20 cellular contexts compared by ENCODE assay signal in genomic region chr7:28858895-28859294, GRCh38.
A peak's percentile ranks its signal among the peaks of the same experiment; 100 is the strongest.
DNase-seq lines count a peak whose midpoint lies in the region; ATAC-seq, FAIRE-seq and TF ChIP-seq lines count a peak whose summit lies in the region.
"Had no signal": no experiment of that assay in that cellular context is flagged by ENCODE, and none has a peak within 500 bp of the region (broad histone marks: within the 10 kb centered on the region; RNA-seq: fewer than 3 reads in every experiment).

No MANE protein-coding gene starts in this region.

- no peak overlapping the region for H2BK5ac ChIP-seq in mesenchymal stem cell (ENCODE audit: low read depth, low read length, poor library complexity, severe bottlenecking)

- H3K79me2 ChIP-seq in HepG2 (ENCODE audit: insufficient read depth, low read length) (no peaks in the 10 kb centered on the region), PC-9 (ENCODE audit: low read depth) (no peaks in the 10 kb centered on the region)

- H3K9ac ChIP-seq in HepG2 (ENCODE audit: insufficient read depth, low read depth, low read length) (no peak overlapping the region), mesenchymal stem cell (ENCODE audit: low read length) (no peak overlapping the region)
- H3K9ac ChIP-seq: BLaER1 treated with 17β-estradiol and CSF1 and Interleukin-3, amounts not matched to agents 10 nM and 100 nM had no signal

- TF ChIP-seq CTCF in HepG2 (CRISPR knock-in tag; IDR thresholded peaks at IDR 0.05) (no peak), right lobe of liver (IDR thresholded peaks at IDR 0.05) (no peak), PC-9 (conservative IDR thresholded peaks at IDR 0.05) (no peak), left ventricle myocardium inferior (IDR thresholded peaks at IDR 0.05; ENCODE audit: borderline replicate concordance) (no peak), MCF 10A (IDR thresholded peaks at IDR 0.05; ENCODE audit: unreplicated experiment) (no peak)

- no peak overlapping the region for H3K4me3 ChIP-seq in HepG2 (replicated peaks in 1 of 3; ENCODE audit: insufficient read depth in 1 of 3, low read depth in 2 of 3, low read length in 3 of 3)
- H3K4me3 ChIP-seq in right lobe of liver: no peak overlapping the region
- no peak overlapping the region for H3K4me3 ChIP-seq in PC-9
- no peak overlapping the region for H3K4me3 ChIP-seq in mesenchymal stem cell (ENCODE audit: insufficient read depth in 1 of 2, low read depth in 1 of 2, low read length in 2 of 2)
- no peak overlapping the region for H3K4me3 ChIP-seq in left ventricle myocardium inferior
- H3K4me3 ChIP-seq: BLaER1 treated with 17β-estradiol and CSF1 and Interleukin-3, amounts not matched to agents 10 nM and 100 nM; HAP-1 had no signal

- TF ChIP-seq POLR2A in HepG2 (IDR thresholded peaks at IDR 0.05; ENCODE audit: insufficient read depth in 1 of 2, low read depth in 2 of 2, low read length in 2 of 2) (no peak), right lobe of liver (IDR thresholded peaks at IDR 0.05) (no peak)

- no peak overlapping the region for H3K23ac ChIP-seq in mesenchymal stem cell (ENCODE audit: low read length in 2 of 2)

- TF ChIP-seq RAD21 in HepG2 (CRISPR knock-in tag; IDR thresholded peaks at IDR 0.05): no peak

- H3K9me2 ChIP-seq in PC-9 (ENCODE audit: insufficient read depth): no peaks in the 10 kb centered on the region

- no peak overlapping the region for H3K4ac ChIP-seq in mesenchymal stem cell (ENCODE audit: low read depth in 1 of 2, low read length in 2 of 2)

- H3K14ac ChIP-seq in mesenchymal stem cell (ENCODE audit: low read length in 2 of 2): no peak overlapping the region

- H3F3A ChIP-seq in PC-9 (ENCODE audit: insufficient read depth, low read depth): peaks cover 14% of the 10 kb centered on the region

- in situ Hi-C loops in HepG2 (cut with HindIII; ENCODE audit: extremely low pct_ligation_motif_present, low pct_unique_long_range_greater_than_20kb): loop anchor here (10.0 kb wide), 1 partner anchor 244 kb away; no protein-coding TSS in a partner anchor

- no peak overlapping the region for H3K27ac Mint-ChIP-seq in MCF 10A (ENCODE audit: low read depth, unreplicated experiment)
- H3K27ac Mint-ChIP-seq: B cell; CD8-positive, alpha-beta T cell had no signal

- no peaks in the 10 kb centered on the region for H3K36me3 Mint-ChIP-seq in MCF 10A (ENCODE audit: insufficient read depth, unreplicated experiment)
- H3K36me3 Mint-ChIP-seq: CD8-positive, alpha-beta T cell had no signal

- no peaks in the 10 kb centered on the region for H3K27me3 Mint-ChIP-seq in MCF 10A (ENCODE audit: insufficient read depth, unreplicated experiment)

- peak overlapping the region; percentile 81 for H2AK5ac ChIP-seq in mesenchymal stem cell (ENCODE audit: low read length, severe bottlenecking)

- no peak overlapping the region for H2AFZ ChIP-seq in HepG2 (ENCODE audit: low read length)
- 0 out of 2 replicates have a peak overlapping the region, but pooled peaks have one; percentile 10 for H2AFZ ChIP-seq in PC-9
- H2AFZ ChIP-seq in mesenchymal stem cell (ENCODE audit: low read depth, low read length): no peak overlapping the region

- H4K20me1 ChIP-seq in HepG2 (ENCODE audit: insufficient read depth, low read length): no peaks in the 10 kb centered on the region
- H4K20me1 ChIP-seq in PC-9 (ENCODE audit: insufficient read depth): no peaks in the 10 kb centered on the region
- H4K20me1 ChIP-seq: BLaER1 treated with 17β-estradiol and CSF1 and Interleukin-3, amounts not matched to agents 10 nM and 100 nM had no signal

- H3K4me2 ChIP-seq in HepG2 (ENCODE audit: low read depth, low read length) (no peak overlapping the region), PC-9 (no peak overlapping the region), mesenchymal stem cell (ENCODE audit: low read length, poor library complexity, severe bottlenecking) (no peak overlapping the region)
- H3K4me2 ChIP-seq: BLaER1 treated with 17β-estradiol and CSF1 and Interleukin-3, amounts not matched to agents 10 nM and 100 nM had no signal

- intact Hi-C loops in HepG2 (cut with micrococcal nuclease; ENCODE audit: unreplicated experiment): no loop called here
- intact Hi-C loops in right lobe of liver (cut with DNase I): no loop called here
- intact Hi-C loops in PC-9 (cut with micrococcal nuclease; ENCODE audit: unreplicated experiment): loop anchor here (10.0 kb wide), 1 partner anchor 1664 kb away; no protein-coding TSS in a partner anchor
- intact Hi-C loops in left ventricle myocardium inferior (cut with micrococcal nuclease): loop anchor here (10.0 kb wide), 1 partner anchor 244 kb away; no protein-coding TSS in a partner anchor
- intact Hi-C loops in MCF 10A (cut with micrococcal nuclease): loop anchor here (5.0 kb wide), 1 partner anchor 452 kb away; no protein-coding TSS in a partner anchor

- WGBS in HepG2 (ENCODE audit: low lambda C conversion rate): 68% methylated on average over 6 of the region's 6 CpGs
- WGBS in right lobe of liver (ENCODE audit: insufficient coverage, low coverage, low lambda C conversion rate, missing lambda C conversion rate): 82% methylated on average over 6 of the region's 6 CpGs
- WGBS in mesenchymal stem cell: 92% methylated on average over 3 of the region's 6 CpGs

- no peak overlapping the region for H3K18ac ChIP-seq in mesenchymal stem cell (ENCODE audit: low read depth in 1 of 2, low read length in 2 of 2)

- no peak overlapping the region for H4K8ac ChIP-seq in mesenchymal stem cell (ENCODE audit: low read length)

- no peaks in the 10 kb centered on the region for H3K79me1 ChIP-seq in mesenchymal stem cell (replicated peaks; ENCODE audit: low read length, poor library complexity, severe bottlenecking)

- H3K4me1 ChIP-seq in HepG2 (ENCODE audit: insufficient read depth, low read length) (peaks cover 28% of the 10 kb centered on the region; the same call in 1 of the 2 replicates), right lobe of liver (peaks cover 0 to under 1% (median under 1%) of the 10 kb centered on the region in 4 donors), PC-9 (replicated peaks; ENCODE audit: insufficient read depth) (peaks cover 16% of the 10 kb centered on the region), mesenchymal stem cell (ENCODE audit: control insufficient read depth, insufficient read depth, low read depth, low read length) (peaks cover 11% of the 10 kb centered on the region), left ventricle myocardium inferior (peaks cover 6% of the 10 kb centered on the region)
- H3K4me1 ChIP-seq: HAP-1 had no signal

- FAIRE-seq in HepG2 (lab: Jason Lieb, UNC): no peak
- FAIRE-seq: G401.6, GM12891, GM19239 had no signal

- POLR2A ChIA-PET in HepG2 (lab: Yijun Ruan, JAX): no interaction called here
- POLR2A ChIA-PET in PC-9 (lab: Charles Lee; ENCODE audit: unreplicated experiment): no interaction called here
- POLR2A ChIA-PET in MCF 10A (lab: Yijun Ruan, JAX): interaction anchor here (1.1 kb wide), 1 partner anchor 10 kb away, joined by 4 read pairs; no protein-coding TSS in a partner anchor

- H3K9me3 Mint-ChIP-seq in MCF 10A (ENCODE audit: unreplicated experiment): no peaks in the 10 kb centered on the region
- H3K9me3 Mint-ChIP-seq: CD8-positive, alpha-beta T cell had no signal

- ATAC-seq in HepG2 (no peak), right lobe of liver (no peak)
- ATAC-seq: CD8-positive, alpha-beta T cell had no signal

- BruUV-seq in HepG2 (replicated peaks; lab: Mats Ljungman, UMichigan) (no TSS peak), PC-9 (replicated peaks; lab: Mats Ljungman, UMichigan) (no TSS peak), MCF 10A (replicated peaks; lab: Mats Ljungman, UMichigan) (no TSS peak)

- TF ChIP-seq EP300 in HepG2 (IDR thresholded peaks at IDR 0.05; ENCODE audit: low read depth in 2 of 2, low read length in 2 of 2) (no peak), HepG2 (CRISPR knock-in tag; IDR thresholded peaks at IDR 0.05; ENCODE audit: borderline replicate concordance) (no peak)

- H2BK12ac ChIP-seq in mesenchymal stem cell (ENCODE audit: low read length in 2 of 2): no peak overlapping the region

- peaks cover 1 to 9% of the 10 kb centered on the region in 2 experiments; a peak in 4 of 5 replicates for H3K27me3 ChIP-seq in HepG2 (ENCODE audit: control insufficient read depth in 1 of 2, insufficient read depth in 2 of 2, low read length in 2 of 2)
- no peaks in the 10 kb centered on the region for H3K27me3 ChIP-seq in right lobe of liver
- no peaks in the 10 kb centered on the region for H3K27me3 ChIP-seq in PC-9 (ENCODE audit: insufficient read depth, low read depth)
- H3K27me3 ChIP-seq in mesenchymal stem cell (ENCODE audit: control insufficient read depth in 1 of 2, insufficient read depth in 1 of 2, low read length in 2 of 2): no peaks in the 10 kb centered on the region
- H3K27me3 ChIP-seq in left ventricle myocardium inferior (ENCODE audit: low read depth): peaks cover 13% of the 10 kb centered on the region

- peaks cover 19% of the 10 kb centered on the region for H3K4me1 Mint-ChIP-seq in MCF 10A (ENCODE audit: insufficient read depth, unreplicated experiment)

- no peak overlapping the region for H2BK15ac ChIP-seq in mesenchymal stem cell (ENCODE audit: low read depth, poor library complexity, severe bottlenecking)

- CTCF ChIA-PET in HepG2 (lab: Yijun Ruan, JAX; ENCODE audit: low intra/inter-chr PET ratio, low total read pairs): no interaction called here
- CTCF ChIA-PET in PC-9 (lab: Charles Lee): no interaction called here
- CTCF ChIA-PET in MCF 10A (lab: Yijun Ruan, JAX): interaction anchor here (0.6 kb wide), 1 partner anchor 279 kb away, joined by 4 read pairs; no protein-coding TSS in a partner anchor

- H3K36me3 ChIP-seq in HepG2 (replicated peaks in 1 of 2; ENCODE audit: control insufficient read depth in 1 of 2, insufficient read depth in 2 of 2, low read length in 2 of 2) (no peaks in the 10 kb centered on the region), right lobe of liver (no peaks in the 10 kb centered on the region), PC-9 (ENCODE audit: low read depth) (no peaks in the 10 kb centered on the region), mesenchymal stem cell (ENCODE audit: control insufficient read depth in 1 of 2, insufficient read depth in 2 of 2, low read depth in 1 of 2, low read length in 2 of 2) (no peaks in the 10 kb centered on the region), left ventricle myocardium inferior (no peaks in the 10 kb centered on the region)
- H3K36me3 ChIP-seq: BLaER1 treated with 17β-estradiol and CSF1 and Interleukin-3, amounts not matched to agents 10 nM and 100 nM; HAP-1 had no signal

- DNase-seq in HepG2 (ENCODE audit: low spot score): no peak
- DNase-seq in right lobe of liver: no peak
- no peak for DNase-seq in PC-9
- no peak for DNase-seq in mesenchymal stem cell
- DNase-seq in left ventricle myocardium inferior: no peak
- DNase-seq in NCI-H1417 treated with DMSO at 0.1 percent for 48 hours (lab: John Stamatoyannopoulos, UW): no peak
- DNase-seq in MCF 10A (ENCODE audit: unreplicated experiment): no peak
- DNase-seq: CD8-positive, alpha-beta T cell; COR-L47; DMS 273 treated with DMSO at 0.1 percent for 48 hours; DMS53; DND-41 had no signal

- no peak overlapping the region for H2BK120ac ChIP-seq in mesenchymal stem cell (ENCODE audit: low read depth, low read length)

- no peak overlapping the region for H3K4me3 Mint-ChIP-seq in MCF 10A (ENCODE audit: unreplicated experiment)
- H3K4me3 Mint-ChIP-seq: B cell; CD8-positive, alpha-beta T cell had no signal

- H3K27ac ChIP-seq in HepG2 (ENCODE audit: extremely low read length, insufficient read depth, low read length): no peak overlapping the region
- no peak overlapping the region for H3K27ac ChIP-seq in right lobe of liver
- no peak overlapping the region for H3K27ac ChIP-seq in PC-9
- no peak overlapping the region for H3K27ac ChIP-seq in mesenchymal stem cell (ENCODE audit: low read length, poor library complexity, severe bottlenecking)
- H3K27ac ChIP-seq in left ventricle myocardium inferior (replicated peaks): no peak overlapping the region
- H3K27ac ChIP-seq: 22Rv1; BLaER1 treated with 17β-estradiol and CSF1 and Interleukin-3, amounts not matched to agents 10 nM and 100 nM; HL-60 had no signal

- no peaks in the 10 kb centered on the region for H3K9me3 ChIP-seq in HepG2 (ENCODE audit: low read length)
- H3K9me3 ChIP-seq in right lobe of liver: no peaks in the 10 kb centered on the region
- peaks cover 8% of the 10 kb centered on the region for H3K9me3 ChIP-seq in PC-9 (ENCODE audit: insufficient read depth, low read depth)
- H3K9me3 ChIP-seq in mesenchymal stem cell (ENCODE audit: control insufficient read depth, low read length): no peaks in the 10 kb centered on the region
- H3K9me3 ChIP-seq in left ventricle myocardium inferior (replicated peaks): no peaks in the 10 kb centered on the region
- H3K9me3 ChIP-seq: BLaER1 treated with 17β-estradiol and CSF1 and Interleukin-3, amounts not matched to agents 10 nM and 100 nM; HAP-1 had no signal

- no peak overlapping the region for H4K91ac ChIP-seq in mesenchymal stem cell (ENCODE audit: low read length)

Comparison
In these comparisons a context has a peak if more than half of its experiments do, and no peak if none do; other contexts are left out.
1. intact Hi-C loops: an anchor here in PC-9 (10.0 kb wide), left ventricle myocardium inferior (10.0 kb wide) and MCF 10A (5.0 kb wide); none called in HepG2 and right lobe of liver.